ENCODE assay signal across 20 cellular contexts in the genomic region with DNA sequence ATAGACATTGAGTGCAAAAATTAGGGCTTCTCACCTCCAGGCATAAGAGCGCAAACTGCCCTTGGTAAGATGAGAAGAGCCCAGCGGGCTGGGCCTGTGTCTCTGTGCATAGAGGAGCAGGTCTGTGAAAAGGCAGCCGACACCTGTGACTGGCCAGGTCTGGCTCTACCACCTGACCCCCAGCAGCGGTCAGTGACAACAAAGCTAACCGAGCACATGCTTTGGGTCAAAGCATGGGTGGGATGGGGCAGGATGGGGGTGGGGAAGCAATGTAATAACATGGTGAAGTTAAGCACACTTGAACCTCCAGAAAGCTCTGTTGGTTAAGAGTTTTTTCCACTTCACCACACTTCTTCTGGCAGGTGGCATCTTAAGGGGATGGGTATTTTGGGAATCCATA.
"Had no signal": no experiment of that assay in that cellular context is flagged by ENCODE, and none has a peak within 500 bp of the region (broad histone marks: within the 10 kb centered on the region; RNA-seq: fewer than 3 reads in every experiment).

No MANE protein-coding gene starts in this region.

- H2AFZ ChIP-seq: hepatocyte had no signal

- DNase-seq: colonic mucosa; dermis blood vessel endothelial cell; endodermal cell; erythroblast; foreskin melanocyte; head of caudate nucleus; left colon; left ventricle myocardium superior; midbrain; naive B cell; ovary; sigmoid colon; stimulated activated CD4-positive, alpha-beta T cell treated with anti-CD3 and anti-CD28 coated beads, Interleukin-2, amount 100 ng/mL, for 24 hours; stimulated activated naive CD4-positive, alpha-beta T cell treated with Interleukin-2 at 50 U/mL for 16 hours; uterus had no signal

- ATAC-seq: left colon, left ventricle myocardium superior had no signal

- H3K4me2 ChIP-seq: hepatocyte had no signal

- H3K36me3 ChIP-seq: colonic mucosa, ovary, right atrium auricular region, sigmoid colon, uterus had no signal

- H3K27me3 ChIP-seq: colonic mucosa, hepatocyte, ovary, right atrium auricular region, sigmoid colon, uterus had no signal

- H3K4me1 ChIP-seq: colonic mucosa, uterus had no signal

- FAIRE-seq: endothelial cell of umbilical vein had no signal

- H3K27ac ChIP-seq: colonic mucosa, hepatocyte, ovary, right atrium auricular region, sigmoid colon, uterus had no signal

- H3K4me3 ChIP-seq: colonic mucosa, hepatocyte, lung, ovary, right atrium auricular region, sigmoid colon, skin epidermis, uterus had no signal

- H3K9me3 ChIP-seq: colonic mucosa, ovary, right atrium auricular region, sigmoid colon, uterus had no signal
